Comparison of ENCODE assay signal across 11 cellular contexts in genomic region chr3:129793356-129793755, GRCh38.
DNase-seq lines count a peak whose midpoint lies in the region; ATAC-seq and TF ChIP-seq lines count a peak whose summit lies in the region.
"Had no signal": no experiment of that assay in that cellular context is flagged by ENCODE, and none has a peak within 500 bp of the region (broad histone marks: within the 10 kb centered on the region; RNA-seq: fewer than 3 reads in every experiment).

No MANE protein-coding gene starts in this region.

- H3K9me2 ChIP-seq in hepatocyte (replicated peaks; ENCODE audit: insufficient read depth), result no peaks in the 10 kb centered on the region

- no peaks in the 10 kb centered on the region for H3K27me3 ChIP-seq in hepatocyte
- no peaks in the 10 kb centered on the region for H3K27me3 ChIP-seq in thyroid gland
- H3K27me3 ChIP-seq in prostate gland (replicated peaks; ENCODE audit: insufficient read depth), result no peaks in the 10 kb centered on the region

- 75% methylated on average over 1 of the region's 1 CpG for WGBS in hepatocyte (ENCODE audit: low lambda C conversion rate, missing lambda C conversion rate)
- 36 to 53% methylated on average over 1 of the region's 1 CpG for WGBS in thyroid gland, 2 donors
- 61% methylated on average over 1 of the region's 1 CpG for WGBS in prostate gland

- H3K9me3 ChIP-seq in hepatocyte (ENCODE audit: low read depth) (no peaks in the 10 kb centered on the region), thyroid gland (no peaks in the 10 kb centered on the region), prostate gland (no peaks in the 10 kb centered on the region)

- no peaks in the 10 kb centered on the region for H3K27me3 Mint-ChIP-seq in activated T-cell treated with anti-CD3 and anti-CD28 coated beads, Interleukin-2, amount 50 U/mL, for 72 hours (ENCODE audit: low read depth)
- H3K27me3 Mint-ChIP-seq in activated CD4-positive, alpha-beta T cell treated with anti-CD3 and anti-CD28 coated beads, Interleukin-2, amount 10 ng/mL, durations not matched to agents 24 days and 14 days, result no peaks in the 10 kb centered on the region

- H3K27ac ChIP-seq in hepatocyte (peak overlapping the region; percentile 88), thyroid gland (peak overlapping the region; percentile 72 to 93 (median 85)), prostate gland (no peak overlapping the region)

- H3K36me3 Mint-ChIP-seq in activated T-cell treated with anti-CD3 and anti-CD28 coated beads, Interleukin-2, amount 50 U/mL, for 72 hours (ENCODE audit: insufficient read depth in 2 of 2), result no peaks in the 10 kb centered on the region
- no peaks in the 10 kb centered on the region for H3K36me3 Mint-ChIP-seq in activated CD4-positive, alpha-beta T cell treated with anti-CD3 and anti-CD28 coated beads, Interleukin-2, amount 10 ng/mL, durations not matched to agents 24 days and 14 days (ENCODE audit: low read depth)

- TF ChIP-seq CTCF in hepatocyte (IDR thresholded peaks at IDR 0.05; ENCODE audit: poor library complexity) (no peak), thyroid gland (IDR thresholded peaks at IDR 0.05) (no peak), prostate gland (IDR thresholded peaks at IDR 0.05) (no peak)

- H3K27ac Mint-ChIP-seq in activated T-cell treated with anti-CD3 and anti-CD28 coated beads, Interleukin-2, amount 50 U/mL, for 72 hours, result no peak overlapping the region
- no peak overlapping the region for H3K27ac Mint-ChIP-seq in activated CD4-positive, alpha-beta T cell treated with anti-CD3 and anti-CD28 coated beads, Interleukin-2, amount 10 ng/mL, durations not matched to agents 24 days and 14 days
- H3K27ac Mint-ChIP-seq: activated T-helper 2 cell treated with anti-CD3 and anti-CD28 coated beads, Interferon-gamma antibody, Interleukin-2, Interleukin-4, amounts not matched to agents 10 μg/mL and 5 μg/mL and 100 μg/mL, durations not matched to agents 14 hours and 24 hours and 36 hours had no signal

- peaks cover 28% of the 10 kb centered on the region for H3K4me1 Mint-ChIP-seq in activated T-cell treated with anti-CD3 and anti-CD28 coated beads, Interleukin-2, amount 50 U/mL, for 72 hours (ENCODE audit: low read depth)
- H3K4me1 Mint-ChIP-seq in activated CD4-positive, alpha-beta T cell treated with anti-CD3 and anti-CD28 coated beads, Interleukin-2, amount 10 ng/mL, durations not matched to agents 24 days and 14 days, result peaks cover 9% of the 10 kb centered on the region

- H4K20me1 ChIP-seq in hepatocyte (ENCODE audit: insufficient read depth, poor library complexity, severe bottlenecking), result no peaks in the 10 kb centered on the region

- no peaks in the 10 kb centered on the region for H3K9me3 Mint-ChIP-seq in activated T-cell treated with anti-CD3 and anti-CD28 coated beads, Interleukin-2, amount 50 U/mL, for 72 hours
- H3K9me3 Mint-ChIP-seq in activated CD4-positive, alpha-beta T cell treated with anti-CD3 and anti-CD28 coated beads, Interleukin-2, amount 10 ng/mL, durations not matched to agents 24 days and 14 days, result no peaks in the 10 kb centered on the region
- H3K9me3 Mint-ChIP-seq: activated T-helper 2 cell treated with anti-CD3 and anti-CD28 coated beads, Interferon-gamma antibody, Interleukin-2, Interleukin-4, amounts not matched to agents 10 μg/mL and 5 μg/mL and 100 μg/mL, durations not matched to agents 14 hours and 24 hours and 36 hours had no signal

- peak; percentile 58 to 67 for ATAC-seq in activated T-cell treated with anti-CD3 and anti-CD28 coated beads, Interleukin-2, amount 50 U/mL, for 72 hours (replicated peaks in 1 of 2)

- no peak overlapping the region for H2AFZ ChIP-seq in hepatocyte

- peaks cover 29% of the 10 kb centered on the region for H3K79me2 ChIP-seq in hepatocyte

- H3K4me3 ChIP-seq in hepatocyte, result no peak overlapping the region
- no peak overlapping the region for H3K4me3 ChIP-seq in thyroid gland (replicated peaks in 1 of 3)
- no peak overlapping the region for H3K4me3 ChIP-seq in prostate gland

- no peak for DNase-seq in activated T-cell treated with anti-CD3 and anti-CD28 coated beads, Interleukin-2, amount 50 U/mL, for 72 hours
- DNase-seq in activated T-cell treated with anti-CD3 and anti-CD28 coated beads, Interleukin-2, amount 50 U/mL, for 1 hour, result no peak
- DNase-seq in SKM-1 (lab: John Stamatoyannopoulos, UW; ENCODE audit: unreplicated experiment) (peak; percentile 19), hepatocyte (ENCODE audit: low spot score) (peak; percentile 3), thyroid gland (no peak), prostate gland (ENCODE audit: low spot score) (no peak), NCI-H2196 (lab: John Stamatoyannopoulos, UW; ENCODE audit: unreplicated experiment) (no peak)
- DNase-seq in activated CD4-positive, alpha-beta T cell treated with anti-CD3 and anti-CD28 coated beads, Interleukin-2, amount 10 ng/mL, durations not matched to agents 24 days and 14 days, result no peak
- DNase-seq: effector memory CD4-positive, alpha-beta T cell; NCI-H2029 had no signal

- H3K4me3 Mint-ChIP-seq in activated T-cell treated with anti-CD3 and anti-CD28 coated beads, Interleukin-2, amount 50 U/mL, for 72 hours, result no peak overlapping the region
- H3K4me3 Mint-ChIP-seq in activated CD4-positive, alpha-beta T cell treated with anti-CD3 and anti-CD28 coated beads, Interleukin-2, amount 10 ng/mL, durations not matched to agents 24 days and 14 days, result no peak overlapping the region

- H3K36me3 ChIP-seq in hepatocyte (replicated peaks; ENCODE audit: insufficient read depth, low read depth), result no peaks in the 10 kb centered on the region
- H3K36me3 ChIP-seq in thyroid gland, result no peaks in the 10 kb centered on the region
- no peaks in the 10 kb centered on the region for H3K36me3 ChIP-seq in prostate gland

- H3K4me2 ChIP-seq in hepatocyte, result peak overlapping the region; percentile 72

- TF ChIP-seq POLR2A in thyroid gland (IDR thresholded peaks at IDR 0.05) (no peak), prostate gland (IDR thresholded peaks at IDR 0.05) (no peak)

- H3K4me1 ChIP-seq in hepatocyte (ENCODE audit: insufficient read depth) (peaks cover 5% of the 10 kb centered on the region), thyroid gland (peaks cover 29 to 34% of the 10 kb centered on the region in 2 donors), prostate gland (replicated peaks) (peaks cover 21% of the 10 kb centered on the region)

- intact Hi-C loops in thyroid gland (cut with DNase I) (no loop called here), prostate gland (cut with DNase I) (no loop called here)
- intact Hi-C loops in activated CD4-positive, alpha-beta T cell treated with anti-CD3 and anti-CD28 coated beads, Interleukin-2, amount 10 ng/mL, durations not matched to agents 24 days and 14 days (cut with micrococcal nuclease), result no loop called here

Comparison
In these comparisons a context has a peak if more than half of its experiments do, and no peak if none do; other contexts are left out.
1. DNase-seq: peak in SKM-1 (single experiment) and hepatocyte (single experiment); none in activated T-cell treated with anti-CD3 and anti-CD28 coated beads, Interleukin-2, amount 50 U/mL, for 72 hours (0 of 2), activated T-cell treated with anti-CD3 and anti-CD28 coated beads, Interleukin-2, amount 50 U/mL, for 1 hour (single experiment), thyroid gland (0 of 2), prostate gland (single experiment), NCI-H2196 (single experiment) and activated CD4-positive, alpha-beta T cell treated with anti-CD3 and anti-CD28 coated beads, Interleukin-2, amount 10 ng/mL, durations not matched to agents 24 days and 14 days (single experiment).
2. H3K27ac ChIP-seq: peak in hepatocyte (single experiment) and thyroid gland (3 of 3); none in prostate gland (0 of 2).